ENCODE assay signal across 9 cellular contexts in the genomic region with DNA sequence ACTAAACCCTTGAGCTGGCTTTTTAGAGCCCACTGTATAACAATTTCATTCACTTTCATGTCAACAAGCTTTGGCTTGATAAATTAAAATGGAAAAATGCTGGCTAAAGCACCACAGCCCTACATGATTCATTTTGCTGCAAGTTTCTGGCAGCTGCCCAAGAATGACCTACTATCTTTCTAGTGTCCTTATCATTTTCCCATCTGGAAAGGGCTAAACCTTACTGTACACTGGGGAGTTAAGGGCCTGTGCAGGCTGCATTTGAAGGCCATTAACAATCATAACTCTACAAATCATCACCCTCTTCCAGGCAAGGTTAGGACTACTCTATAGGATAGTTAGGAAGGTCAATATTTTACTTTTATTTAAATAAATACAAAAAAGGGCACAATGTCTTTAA.
DNase-seq lines count a peak whose midpoint lies in the region; ATAC-seq and TF ChIP-seq lines count a peak whose summit lies in the region.
"Had no signal": no experiment of that assay in that cellular context is flagged by ENCODE, and none has a peak within 500 bp of the region (broad histone marks: within the 10 kb centered on the region; RNA-seq: fewer than 3 reads in every experiment).

No MANE protein-coding gene starts in this region.

- H3K4me1 ChIP-seq in HAP-1 (peaks cover 28% of the 10 kb centered on the region), gastroesophageal sphincter (peaks cover 0 to 8% (median 6%) of the 10 kb centered on the region in 3 donors)

- intact Hi-C loops in sciatic nerve (cut with DNase I), result no loop called here

- TF ChIP-seq EP300 in gastroesophageal sphincter (IDR thresholded peaks at IDR 0.05), result no peak

- no peaks in the 10 kb centered on the region for H3K27me3 ChIP-seq in HAP-1 (ENCODE audit: low read depth)
- no peaks in the 10 kb centered on the region for H3K27me3 ChIP-seq in gastroesophageal sphincter
- H3K27me3 ChIP-seq: upper lobe of left lung had no signal

- DNase-seq in HAP-1 (ENCODE audit: low spot score in 2 of 2), result peak; percentile 67 to 78
- DNase-seq in NCI-H345 (lab: John Stamatoyannopoulos, UW), result peak; percentile 83
- peak; percentile 51 for DNase-seq in cerebellum (ENCODE audit: low spot score)
- peak; percentile 70 for DNase-seq in sciatic nerve (ENCODE audit: low spot score)
- no peak for DNase-seq in NCI-H1048 (lab: John Stamatoyannopoulos, UW)
- DNase-seq in activated CD8-positive, alpha-beta memory T cell treated with anti-CD3 and anti-CD28 coated beads for 24 hours, result no peak
- DNase-seq: upper lobe of left lung had no signal

- in situ Hi-C loops in HAP-1 (cut with MboI; ENCODE audit: low sequenced_read_pairs), result no loop called here

- TF ChIP-seq POLR2A in gastroesophageal sphincter (IDR thresholded peaks at IDR 0.05), result no peak

- ATAC-seq in sciatic nerve, result no peak
- ATAC-seq in gastroesophageal sphincter, result no peak
- ATAC-seq: K562 had no signal

- no peaks in the 10 kb centered on the region for H3K9me3 ChIP-seq in HAP-1
- no peaks in the 10 kb centered on the region for H3K9me3 ChIP-seq in gastroesophageal sphincter
- H3K9me3 ChIP-seq: upper lobe of left lung had no signal

- no peak for TF ChIP-seq CTCF in gastroesophageal sphincter (IDR thresholded peaks at IDR 0.05)

- no peak overlapping the region for H3K27ac ChIP-seq in gastroesophageal sphincter
- H3K27ac ChIP-seq: upper lobe of left lung had no signal

- H3K36me3 ChIP-seq in HAP-1 (replicated peaks) (no peaks in the 10 kb centered on the region), gastroesophageal sphincter (no peaks in the 10 kb centered on the region)
- H3K36me3 ChIP-seq: upper lobe of left lung had no signal

- H3K4me3 ChIP-seq in HAP-1 (no peak overlapping the region), gastroesophageal sphincter (no peak overlapping the region)
- H3K4me3 ChIP-seq: K562, upper lobe of left lung had no signal

Comparison
In these comparisons a context has a peak if more than half of its experiments do, and no peak if none do; other contexts are left out.
1. DNase-seq: peak in HAP-1 (2 of 2), NCI-H345 (single experiment), cerebellum (single experiment) and sciatic nerve (single experiment); none in NCI-H1048 (single experiment) and activated CD8-positive, alpha-beta memory T cell treated with anti-CD3 and anti-CD28 coated beads for 24 hours (single experiment).